11 cellular contexts compared by ENCODE assay signal in genomic region chr3:127803619-127804018, GRCh38. TPM values are rescaled to one million over a fixed set of nuclear protein-coding genes. Genes with fewer than 3 reads are reported as not detected.
DNase-seq lines count a peak whose midpoint lies in the region; ATAC-seq and TF ChIP-seq lines count a peak whose summit lies in the region.
"Had no signal": no experiment of that assay in that cellular context is flagged by ENCODE, and none has a peak within 500 bp of the region (broad histone marks: within the 10 kb centered on the region; RNA-seq: fewer than 3 reads in every experiment).

No MANE protein-coding gene starts in this region.

- H3K4me3 ChIP-seq in breast epithelium (no peak overlapping the region), astrocyte of the spinal cord (ENCODE audit: low read depth, low read length) (no peak overlapping the region), kidney epithelial cell (ENCODE audit: low read depth, low read length) (no peak overlapping the region), right cardiac atrium (ENCODE audit: low read length) (no peak overlapping the region)
- H3K4me3 ChIP-seq: prostate gland had no signal

- no peak overlapping the region for H3K4me3 Mint-ChIP-seq in MCF 10A (ENCODE audit: unreplicated experiment)
- H3K4me3 Mint-ChIP-seq: activated B cell treated with CpG ODN at 0.5 μM for 24 hours had no signal

- no peak for ATAC-seq in GM21619 (IDR thresholded peaks at IDR 0.05; ENCODE audit: unreplicated experiment)
- ATAC-seq in right cardiac atrium, result no peak
- ATAC-seq in GM19351 (IDR thresholded peaks at IDR 0.05; ENCODE audit: unreplicated experiment), result no peak

- peak overlapping the region; percentile 30 for H3K27ac Mint-ChIP-seq in MCF 10A (ENCODE audit: low read depth, unreplicated experiment)
- H3K27ac Mint-ChIP-seq: activated B cell treated with CpG ODN at 0.5 μM for 24 hours had no signal

- peak; percentile 75 for DNase-seq in MCF 10A (ENCODE audit: unreplicated experiment)
- no peak for DNase-seq in breast epithelium (ENCODE audit: low spot score in 2 of 2)
- DNase-seq in astrocyte of the spinal cord (ENCODE audit: low read depth, low spot score), result peak; percentile 90
- DNase-seq in kidney epithelial cell (ENCODE audit: low read depth), result peak; percentile 96
- DNase-seq in right cardiac atrium, result no peak
- no peak for DNase-seq in HEK293T (ENCODE audit: extremely low spot score)
- DNase-seq: activated B cell treated with CpG ODN at 0.5 μM for 24 hours, kidney had no signal

- in situ Hi-C loops in astrocyte of the spinal cord (cut with HindIII; ENCODE audit: low sequenced_read_pairs), result no loop called here

- no TSS peak for BruUV-seq in MCF 10A (replicated peaks; lab: Mats Ljungman, UMichigan)

- H3K27ac ChIP-seq in breast epithelium (no peak overlapping the region), right cardiac atrium (ENCODE audit: low read length) (no peak overlapping the region)
- H3K27ac ChIP-seq: prostate gland had no signal

- no peaks in the 10 kb centered on the region for H3K27me3 ChIP-seq in breast epithelium
- H3K27me3 ChIP-seq in kidney epithelial cell (ENCODE audit: control insufficient read depth, insufficient read depth, low read length), result no peaks in the 10 kb centered on the region
- H3K27me3 ChIP-seq in right cardiac atrium (ENCODE audit: control insufficient read depth, insufficient read depth), result no peaks in the 10 kb centered on the region

- H3K36me3 Mint-ChIP-seq in MCF 10A (ENCODE audit: insufficient read depth, unreplicated experiment), result no peaks in the 10 kb centered on the region

- intact Hi-C loops in MCF 10A (cut with micrococcal nuclease), result loop anchor here (5.0 kb wide), 1 partner anchor 36 kb away; no protein-coding TSS in a partner anchor
- intact Hi-C loops in breast epithelium (cut with DNase I; ENCODE audit: low total_unique reads), result no loop called here
- intact Hi-C loops in right cardiac atrium (cut with DNase I), result no loop called here

- no peak for TF ChIP-seq POLR2A in breast epithelium (IDR thresholded peaks at IDR 0.05)

- CTCF ChIA-PET in MCF 10A (lab: Yijun Ruan, JAX) (interaction anchor here (0.6 to 1.0 kb wide), 4 partner anchors 9 to 226 kb away, joined by 3 to 4 read pairs (median 4); no protein-coding TSS in a partner anchor), HEK293T (lab: Yijun Ruan, JAX) (interaction anchor here (0.6 kb wide), 1 partner anchor 124 kb away, joined by 3 read pairs; no protein-coding TSS in a partner anchor)

- H3K36me3 ChIP-seq in breast epithelium, result no peaks in the 10 kb centered on the region
- H3K36me3 ChIP-seq in kidney epithelial cell (ENCODE audit: control insufficient read depth, insufficient read depth, low read length), result peaks cover 1% of the 10 kb centered on the region
- H3K36me3 ChIP-seq: prostate gland had no signal

- no peaks in the 10 kb centered on the region for H3K9me3 Mint-ChIP-seq in MCF 10A (ENCODE audit: unreplicated experiment)
- H3K9me3 Mint-ChIP-seq: activated B cell treated with CpG ODN at 0.5 μM for 24 hours had no signal

- H3K4me1 ChIP-seq in breast epithelium, result no peaks in the 10 kb centered on the region
- peaks cover 9% of the 10 kb centered on the region for H3K4me1 ChIP-seq in right cardiac atrium (ENCODE audit: control insufficient read depth, insufficient read depth, low read length)
- H3K4me1 ChIP-seq: prostate gland had no signal

- POLR2A ChIA-PET in MCF 10A (lab: Yijun Ruan, JAX), result interaction anchor here (0.6 to 1.2 kb wide), 3 partner anchors 12 to 988 kb away, joined by 3 to 8 read pairs (median 3); no protein-coding TSS in a partner anchor
- POLR2A ChIA-PET in HEK293T (lab: Yijun Ruan, JAX), result no interaction called here

- WGBS in right cardiac atrium, result 62% methylated on average over 4 of the region's 4 CpGs

- H3K9me3 ChIP-seq in breast epithelium (no peaks in the 10 kb centered on the region), right cardiac atrium (ENCODE audit: control insufficient read depth, low read length) (no peaks in the 10 kb centered on the region)
- H3K9me3 ChIP-seq: prostate gland had no signal

- no peak for TF ChIP-seq CTCF in MCF 10A (IDR thresholded peaks at IDR 0.05; ENCODE audit: unreplicated experiment)
- no peak for TF ChIP-seq CTCF in breast epithelium (IDR thresholded peaks at IDR 0.05)
- no peak for TF ChIP-seq CTCF in astrocyte of the spinal cord (IDR thresholded peaks at IDR 0.05; ENCODE audit: low read depth, low read length)
- no peak for TF ChIP-seq CTCF in kidney epithelial cell (IDR thresholded peaks at IDR 0.05; ENCODE audit: insufficient read depth, low read length, poor library complexity, severe bottlenecking)

- no peaks in the 10 kb centered on the region for H3K27me3 Mint-ChIP-seq in MCF 10A (ENCODE audit: insufficient read depth, unreplicated experiment)
- H3K27me3 Mint-ChIP-seq: activated B cell treated with CpG ODN at 0.5 μM for 24 hours had no signal

- peaks cover 38% of the 10 kb centered on the region for H3K4me1 Mint-ChIP-seq in MCF 10A (ENCODE audit: insufficient read depth, unreplicated experiment)

TF ChIP-seq in HEK293T, 16 proteins besides CTCF, POLR2A, EP300 and RAD21:
- TF ChIP-seq ELF4 (IDR thresholded peaks at IDR 0.05), result no peak
- no peak for TF ChIP-seq FOXM1 (IDR thresholded peaks at IDR 0.05; ENCODE audit: borderline replicate concordance)
- TF ChIP-seq HDGF (IDR thresholded peaks at IDR 0.05; ENCODE audit: borderline replicate concordance), result no peak
- no peak for TF ChIP-seq CTBP1 (IDR thresholded peaks at IDR 0.05; ENCODE audit: borderline replicate concordance)
- no peak for TF ChIP-seq ARNT (IDR thresholded peaks at IDR 0.05)
- no peak for TF ChIP-seq FOXK2 (IDR thresholded peaks at IDR 0.05)
- no peak for TF ChIP-seq SUZ12 (IDR thresholded peaks at IDR 0.05)
- TF ChIP-seq, protein P1, sequence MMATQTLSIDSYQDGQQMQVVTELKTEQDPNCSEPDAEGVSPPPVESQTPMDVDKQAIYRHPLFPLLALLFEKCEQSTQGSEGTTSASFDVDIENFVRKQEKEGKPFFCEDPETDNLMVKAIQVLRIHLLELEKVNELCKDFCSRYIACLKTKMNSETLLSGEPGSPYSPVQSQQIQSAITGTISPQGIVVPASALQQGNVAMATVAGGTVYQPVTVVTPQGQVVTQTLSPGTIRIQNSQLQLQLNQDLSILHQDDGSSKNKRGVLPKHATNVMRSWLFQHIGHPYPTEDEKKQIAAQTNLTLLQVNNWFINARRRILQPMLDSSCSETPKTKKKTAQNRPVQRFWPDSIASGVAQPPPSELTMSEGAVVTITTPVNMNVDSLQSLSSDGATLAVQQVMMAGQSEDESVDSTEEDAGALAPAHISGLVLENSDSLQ (IDR thresholded peaks at IDR 0.05), result no peak
- no peak for TF ChIP-seq BHLHE40 (IDR thresholded peaks at IDR 0.05; ENCODE audit: borderline replicate concordance)
- no peak for TF ChIP-seq LEF1 (IDR thresholded peaks at IDR 0.05; ENCODE audit: borderline replicate concordance)
- TF ChIP-seq TARDBP (IDR thresholded peaks at IDR 0.05), result no peak
- TF ChIP-seq ZNF384 (IDR thresholded peaks at IDR 0.05), result no peak
- TF ChIP-seq FOXA1 (IDR thresholded peaks at IDR 0.05), result no peak
- TF ChIP-seq L3MBTL2 (conservative IDR thresholded peaks at IDR 0.05), result no peak
- TF ChIP-seq SP1 (IDR thresholded peaks at IDR 0.05), result no peak
TF ChIP-seq in HEK293T: peak in this region for 0.

RNA-seq across cellular contexts. Expression of gene MGLL, which starts 18.7 kb away (rescaled TPM):
- total RNA-seq in MCF 10A (2022) (12.6 and 25.3 TPM in 2 replicates), breast epithelium (10 to 100 TPM; 25.8 to 79.5 (median 30.2) TPM), kidney epithelial cell (71.8 and 76.3 TPM in 2 replicates), right cardiac atrium (10 to 100 TPM; 52.2 to 80.4 (median 65.3) TPM)
- 64.9 TPM for polyA plus RNA-seq in right cardiac atrium

Comparison
In these comparisons a context has a peak if more than half of its experiments do, and no peak if none do; other contexts are left out.
1. DNase-seq: peak in MCF 10A (single experiment), astrocyte of the spinal cord (single experiment) and kidney epithelial cell (single experiment); none in breast epithelium (0 of 2), right cardiac atrium (0 of 3) and HEK293T (single experiment).